34 cellular contexts compared by ENCODE assay signal in genomic region chr12:54144738-54145137, GRCh38.
"Had no signal": no experiment of that assay in that cellular context is flagged by ENCODE, and none has a peak within 500 bp of the region (broad histone marks: within the 10 kb centered on the region; RNA-seq: fewer than 3 reads in every experiment).

No MANE protein-coding gene starts in this region.

- H3K9me3 Mint-ChIP-seq: activated CD4-positive, alpha-beta memory T cell treated with anti-CD3 and anti-CD28 coated beads, Interleukin-2, amount 10 ng/mL, durations not matched to agents 7 days and 5 days; activated naive CD4-positive, alpha-beta T cell treated with anti-CD3 and anti-CD28 coated beads, Interleukin-2, amount 50 U/mL, for 24 hours; activated naive CD8-positive, alpha-beta T cell treated with anti-CD3 and anti-CD28 coated beads, Interleukin-2, amount 10 ng/mL, durations not matched to agents 7 days and 5 days; central memory CD8-positive, alpha-beta T cell had no signal

- H3K36me3 ChIP-seq: ascending aorta, cardiac muscle cell, WERI-Rb-1 had no signal

- H3K4me2 ChIP-seq: KMS-11, PC-9 had no signal

- H3K27me3 ChIP-seq: ascending aorta had no signal

- H3K4me1 Mint-ChIP-seq: activated CD4-positive, alpha-beta memory T cell treated with anti-CD3 and anti-CD28 coated beads, Interleukin-2, amount 10 ng/mL, durations not matched to agents 7 days and 5 days; activated CD8-positive, alpha-beta memory T cell treated with anti-CD3 and anti-CD28 coated beads, Interleukin-2, amount 10 ng/mL, durations not matched to agents 7 days and 5 days; activated naive CD4-positive, alpha-beta T cell treated with anti-CD3 and anti-CD28 coated beads, Interleukin-2, amount 50 U/mL, for 24 hours; activated naive CD8-positive, alpha-beta T cell treated with anti-CD3 and anti-CD28 coated beads, Interleukin-2, amount 10 ng/mL, durations not matched to agents 7 days and 5 days; central memory CD8-positive, alpha-beta T cell had no signal

- ATAC-seq: activated CD8-positive, alpha-beta memory T cell treated with anti-CD3 and anti-CD28 coated beads, Interleukin-2, amount 10 ng/mL, durations not matched to agents 7 days and 5 days; Right ventricle myocardium inferior had no signal

- DNase-seq: activated CD4-positive, alpha-beta memory T cell treated with anti-CD3 and anti-CD28 coated beads, Interleukin-2, amount 10 ng/mL, durations not matched to agents 7 days and 5 days; activated CD4-positive, alpha-beta T cell treated with anti-CD3 and anti-CD28 coated beads for 1 hour; activated CD4-positive, alpha-beta T cell treated with anti-CD3 and anti-CD28 coated beads for 48 hours; activated CD4-positive, CD25-positive, alpha-beta regulatory T cell; activated CD8-positive, alpha-beta memory T cell treated with anti-CD3 and anti-CD28 coated beads for 24 hours; activated CD8-positive, alpha-beta memory T cell treated with anti-CD3 and anti-CD28 coated beads, Interleukin-2, amount 10 ng/mL, durations not matched to agents 7 days and 5 days; activated CD8-positive, alpha-beta memory T cell treated with anti-CD3 and anti-CD28 coated beads, Interleukin-2, amount 50 U/mL, for 48 hours; activated gamma-delta T cell; activated naive CD4-positive, alpha-beta T cell treated with Interleukin-2 at 50 U/mL for 16 hours; activated naive CD8-positive, alpha-beta T cell treated with anti-CD3 and anti-CD28 coated beads, Interleukin-2, amount 10 ng/mL, durations not matched to agents 7 days and 5 days; activated T-cell treated with anti-CD3 and anti-CD28 coated beads, Interleukin-2, amount 50 U/mL, for 48 hours; amygdala; MM.1S; MV-4-11; NCI-H1092; NCI-H146; NCI-H187 treated with DMSO at 0.1 percent for 48 hours; NCI-H2081; NCI-H2171 treated with DMSO at 0.1 percent for 48 hours; NCI-H226; NCI-H446 treated with DMSO at 0.1 percent for 48 hours; NCI-H524; PC-9; SIG-M5; T1000; WERI-Rb-1 had no signal

- H2AFZ ChIP-seq: PC-9 had no signal

- H3K9ac ChIP-seq: KMS-11 had no signal

- H3K4me3 Mint-ChIP-seq: activated CD4-positive, alpha-beta memory T cell treated with anti-CD3 and anti-CD28 coated beads, Interleukin-2, amount 10 ng/mL, durations not matched to agents 7 days and 5 days; activated CD8-positive, alpha-beta memory T cell treated with anti-CD3 and anti-CD28 coated beads, Interleukin-2, amount 10 ng/mL, durations not matched to agents 7 days and 5 days; activated naive CD4-positive, alpha-beta T cell treated with anti-CD3 and anti-CD28 coated beads, Interleukin-2, amount 50 U/mL, for 24 hours; activated naive CD8-positive, alpha-beta T cell treated with anti-CD3 and anti-CD28 coated beads, Interleukin-2, amount 10 ng/mL, durations not matched to agents 7 days and 5 days; central memory CD8-positive, alpha-beta T cell had no signal

- H3K36me3 Mint-ChIP-seq: activated CD8-positive, alpha-beta memory T cell treated with anti-CD3 and anti-CD28 coated beads, Interleukin-2, amount 10 ng/mL, durations not matched to agents 7 days and 5 days; activated naive CD4-positive, alpha-beta T cell treated with anti-CD3 and anti-CD28 coated beads, Interleukin-2, amount 50 U/mL, for 24 hours; activated naive CD8-positive, alpha-beta T cell treated with anti-CD3 and anti-CD28 coated beads, Interleukin-2, amount 10 ng/mL, durations not matched to agents 7 days and 5 days had no signal

- FAIRE-seq: RCC 7860 had no signal

- H3K27ac ChIP-seq: ascending aorta, cardiac muscle cell, KMS-11, PC-9, RWPE1 had no signal

- H3K9me3 ChIP-seq: ascending aorta had no signal

- H3K4me3 ChIP-seq: ascending aorta, cardiac muscle cell, PC-9 had no signal

- H3K27ac Mint-ChIP-seq: activated CD4-positive, alpha-beta memory T cell treated with anti-CD3 and anti-CD28 coated beads, Interleukin-2, amount 10 ng/mL, durations not matched to agents 7 days and 5 days; activated CD8-positive, alpha-beta memory T cell treated with anti-CD3 and anti-CD28 coated beads, Interleukin-2, amount 10 ng/mL, durations not matched to agents 7 days and 5 days; activated naive CD8-positive, alpha-beta T cell treated with anti-CD3 and anti-CD28 coated beads, Interleukin-2, amount 10 ng/mL, durations not matched to agents 7 days and 5 days had no signal
